8 cellular contexts compared by ENCODE assay signal in the genomic region with DNA sequence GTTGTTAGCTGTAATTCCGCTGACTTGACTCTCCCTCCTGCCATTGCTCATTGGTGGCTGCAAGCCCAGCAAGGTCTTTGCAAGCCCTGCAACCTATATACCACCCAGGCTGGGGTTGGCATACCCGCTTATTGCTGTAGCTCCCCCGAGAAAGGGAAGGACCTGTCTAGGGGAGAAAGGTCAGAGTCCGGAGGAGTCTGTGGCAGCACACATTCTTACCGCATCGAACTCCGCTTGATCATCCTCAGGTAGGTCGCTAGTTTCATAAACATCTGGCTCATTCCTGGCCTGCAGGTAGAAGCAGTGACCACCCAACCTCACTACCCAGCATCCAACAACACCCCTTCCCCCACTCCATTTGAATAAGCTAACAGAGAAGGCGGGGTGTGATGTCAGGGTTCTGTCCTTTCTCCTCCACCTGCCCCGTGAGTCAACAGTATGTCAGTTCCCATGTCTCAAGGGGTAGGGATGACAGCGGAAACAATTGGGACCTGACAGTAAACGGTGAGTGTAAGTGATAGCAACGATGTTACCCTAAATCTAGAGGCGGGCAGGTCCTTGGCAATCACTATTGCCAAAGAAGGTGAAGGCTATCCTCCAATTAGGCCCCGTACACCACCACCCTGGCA. TPM values are rescaled to one million over a fixed set of nuclear protein-coding genes. Genes with fewer than 3 reads are reported as not detected.
DNase-seq lines count a peak whose midpoint lies in the region; ATAC-seq, FAIRE-seq and TF ChIP-seq lines count a peak whose summit lies in the region.

No MANE protein-coding gene starts in this region.

- CTCF ChIA-PET in AG04449 (lab: Yijun Ruan, JAX): interaction anchor here (0.7 to 2.0 kb wide), 6 partner anchors 11 to 1728 kb away, joined by 3 to 11 read pairs (median 4); no protein-coding TSS in a partner anchor

- DNase-seq in AG04449 (ENCODE audit: low read depth, low spot score) (no peak), HFFc6 (no peak), mucosa of descending colon (no peak), medulla oblongata (ENCODE audit: extremely low spot score) (no peak), mesenteric fat pad (ENCODE audit: low spot score) (no peak), frontal cortex (ENCODE audit: low spot score in 2 of 2) (no peak), AG08395 (ENCODE audit: low spot score) (no peak)

- no peaks in the 10 kb centered on the region for H3K9me3 ChIP-seq in mucosa of descending colon

- H3K9me3 Mint-ChIP-seq in HFFc6 (no peaks in the 10 kb centered on the region), brain (no peaks in the 10 kb centered on the region)

- FAIRE-seq in frontal cortex (lab: Jason Lieb, UNC): no peak

- intact Hi-C loops in mucosa of descending colon (cut with DNase I, micrococcal nuclease): no loop called here

- peak overlapping the region; percentile 89 for H3K27ac Mint-ChIP-seq in HFFc6
- peak overlapping the region; percentile 92 to 100 (median 97) for H3K27ac Mint-ChIP-seq in brain

- H3K4me3 ChIP-seq in AG04449 (ENCODE audit: low read depth, low read length) (peak overlapping the region; percentile 89), mucosa of descending colon (peak overlapping the region; percentile 81)

- H3K4me3 Mint-ChIP-seq in HFFc6 (peak overlapping the region; percentile 93), brain (peak overlapping the region; percentile 94 to 100 (median 99))

- ATAC-seq in mucosa of descending colon: peak; percentile 30

- POLR2A ChIA-PET in AG04449 (lab: Yijun Ruan, JAX): interaction anchor here (0.7 to 2.2 kb wide), 3 partner anchors 15 to 82 kb away, joined by 3 to 12 read pairs (median 8); a partner anchor contains a TSS

- peaks cover 54% of the 10 kb centered on the region for H3K4me1 Mint-ChIP-seq in HFFc6 (ENCODE audit: low read depth)
- H3K4me1 Mint-ChIP-seq in brain: peaks cover 60% of the 10 kb centered on the region

- peaks cover 20% of the 10 kb centered on the region for H3K4me1 ChIP-seq in mucosa of descending colon (ENCODE audit: low read depth)

- H3K27me3 Mint-ChIP-seq in HFFc6 (ENCODE audit: insufficient read depth) (peaks cover 4% of the 10 kb centered on the region; the same call in 1 of the 2 replicates), brain (peaks cover 18% of the 10 kb centered on the region)

- peaks cover 3% of the 10 kb centered on the region for H3K36me3 ChIP-seq in mucosa of descending colon (ENCODE audit: low read depth)

- peaks cover 25% of the 10 kb centered on the region for H3K36me3 Mint-ChIP-seq in HFFc6 (ENCODE audit: low read depth)
- H3K36me3 Mint-ChIP-seq in brain: peaks cover 9% of the 10 kb centered on the region

- TF ChIP-seq CTCF in AG04449 (IDR thresholded peaks at IDR 0.05; ENCODE audit: insufficient read depth, low read length, missing control alignments) (no peak), HFFc6 (IDR thresholded peaks at IDR 0.05) (no peak), brain (conservative IDR thresholded peaks at IDR 0.05) (no peak), mucosa of descending colon (IDR thresholded peaks at IDR 0.05) (no peak)

RNA-seq across cellular contexts. Expression of a gene that starts 1.1 kb away (rescaled TPM):
- 100 to 1,000 TPM; 110 to 123 (median 116) TPM for total RNA-seq in HFFc6 (2021; fragmentation: NEBNext Ultra II Directional; extraction: Animal tissue kit (Norgen Biotek cat#: 25700))
- 370 TPM for polyA plus RNA-seq in brain (ENCODE audit: insufficient read depth, low read depth, low replicate concordance)
- 100 to 1,000 TPM; 138 to 140 (median 140) TPM for total RNA-seq in mucosa of descending colon
- total RNA-seq in mesenteric fat pad: 106 TPM
- 136 TPM for total RNA-seq in frontal cortex

RNA-seq across cellular contexts. Expression of a gene that starts 3.9 kb away (rescaled TPM):
- total RNA-seq in HFFc6 (2021; fragmentation: NEBNext Ultra II Directional; extraction: Animal tissue kit (Norgen Biotek cat#: 25700)): 1 to 10 TPM; 1.0 to 1.8 (median 1.2) TPM
- polyA plus RNA-seq in brain (ENCODE audit: insufficient read depth, low read depth, low replicate concordance): 127 TPM
- total RNA-seq in mucosa of descending colon (1 to 10 TPM in 2 of 3 donors, under 1 TPM in 1; 0.61 to 9.1 (median 1.2) TPM), mesenteric fat pad (not detected), frontal cortex (42.8 TPM)

RNA-seq across cellular contexts. Expression of a gene that starts 23.3 kb away (rescaled TPM):
- 10 to 100 TPM; 40.7 to 43.6 (median 42.1) TPM for total RNA-seq in HFFc6 (2021; fragmentation: NEBNext Ultra II Directional; extraction: Animal tissue kit (Norgen Biotek cat#: 25700))
- 45.2 TPM for polyA plus RNA-seq in brain (ENCODE audit: insufficient read depth, low read depth, low replicate concordance)
- total RNA-seq in mucosa of descending colon (100 to 1,000 TPM; 116 to 137 (median 120) TPM), mesenteric fat pad (66.0 TPM), frontal cortex (1.2 TPM)

RNA-seq across cellular contexts. Expression of a gene that starts 25.6 kb away (rescaled TPM):
- 10 to 100 TPM in 4 of 6 experiments, 1 to 10 TPM in 2; 9.4 to 10.8 (median 10.2) TPM for total RNA-seq in HFFc6 (2021; fragmentation: NEBNext Ultra II Directional; extraction: Animal tissue kit (Norgen Biotek cat#: 25700))
- 24.9 TPM for polyA plus RNA-seq in brain (ENCODE audit: insufficient read depth, low read depth, low replicate concordance)
- 10 to 100 TPM; 14.1 to 36.4 (median 19.1) TPM for total RNA-seq in mucosa of descending colon
- total RNA-seq in mesenteric fat pad: 32.2 TPM
- total RNA-seq in frontal cortex: 4.9 TPM

RNA-seq across cellular contexts. Expression of a gene that starts 45.1 kb away (rescaled TPM):
- total RNA-seq in HFFc6 (2021; fragmentation: NEBNext Ultra II Directional; extraction: Animal tissue kit (Norgen Biotek cat#: 25700)): 10 to 100 TPM; 21.1 to 33.1 (median 24.3) TPM
- 43.7 TPM for polyA plus RNA-seq in brain (ENCODE audit: insufficient read depth, low read depth, low replicate concordance)
- total RNA-seq in mucosa of descending colon (10 to 100 TPM; 39.0 to 55.5 (median 54.2) TPM), mesenteric fat pad (14.3 TPM), frontal cortex (11.0 TPM)

Comparison
In these comparisons a context has a peak if more than half of its experiments do, and no peak if none do; other contexts are left out.
1. RNA of a gene that starts 23.3 kb away (total RNA-seq): 116 to 137 TPM in mucosa of descending colon, 66.0 TPM in mesenteric fat pad (single experiment) and 40.7 to 43.6 TPM in HFFc6; 1.2 TPM in frontal cortex (single experiment); every median in the first group is over 10 times any median in the second.